ENCODE assay signal across 13 cellular contexts in the genomic region with DNA sequence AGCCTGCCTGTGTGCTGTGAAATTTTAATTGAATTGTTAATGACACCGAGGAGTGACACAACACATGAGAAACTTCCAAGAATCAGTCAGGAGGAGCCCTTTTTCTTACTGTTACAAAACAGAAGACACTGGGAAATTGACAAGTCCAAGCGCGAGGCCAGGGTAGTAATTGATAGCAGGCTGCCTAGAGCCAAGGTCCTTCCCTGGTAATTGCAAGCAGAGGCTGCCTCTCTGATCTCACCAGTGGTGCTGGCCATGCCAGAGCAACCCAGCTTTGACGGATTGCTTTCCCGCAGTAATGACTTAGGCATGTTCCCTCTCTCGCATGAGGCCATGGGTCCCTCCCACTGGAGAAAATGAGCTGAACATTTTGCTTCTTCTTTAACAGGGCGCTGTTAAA.
A peak's percentile ranks its signal among the peaks of the same experiment; 100 is the strongest.
DNase-seq lines count a peak whose midpoint lies in the region; ATAC-seq and TF ChIP-seq lines count a peak whose summit lies in the region.
"Had no signal": no experiment of that assay in that cellular context is flagged by ENCODE, and none has a peak within 500 bp of the region (broad histone marks: within the 10 kb centered on the region; RNA-seq: fewer than 3 reads in every experiment).

No MANE protein-coding gene starts in this region.

- no peaks in the 10 kb centered on the region for H3K27me3 Mint-ChIP-seq in activated T-cell treated with anti-CD3 and anti-CD28 coated beads, Interleukin-2, amount 50 U/mL, for 72 hours (ENCODE audit: low read depth)

- H3K4me1 Mint-ChIP-seq in activated T-cell treated with anti-CD3 and anti-CD28 coated beads, Interleukin-2, amount 50 U/mL, for 72 hours (ENCODE audit: low read depth): no peaks in the 10 kb centered on the region
- H3K4me1 Mint-ChIP-seq: activated T-helper 17 cell treated with anti-CD3 and anti-CD28 coated beads, Interleukin-2, amount 50 U/mL, for 72 hours had no signal

- no peaks in the 10 kb centered on the region for H3K9me3 Mint-ChIP-seq in activated T-cell treated with anti-CD3 and anti-CD28 coated beads, Interleukin-2, amount 50 U/mL, for 72 hours
- H3K9me3 Mint-ChIP-seq: activated T-helper 17 cell treated with anti-CD3 and anti-CD28 coated beads, Interleukin-2, amount 50 U/mL, for 72 hours had no signal

- peak; percentile 74 for DNase-seq in GM03348 (ENCODE audit: low spot score)
- DNase-seq in astrocyte of the spinal cord (ENCODE audit: low read depth, low spot score): peak; percentile 56
- DNase-seq in islet precursor cell: peak; percentile 92
- peak; percentile 20 to 65 for DNase-seq in gastrocnemius medialis
- no peak for DNase-seq in activated T-cell treated with anti-CD3 and anti-CD28 coated beads, Interleukin-2, amount 50 U/mL, for 72 hours
- DNase-seq in DMS 273 (lab: John Stamatoyannopoulos, UW; ENCODE audit: unreplicated experiment): no peak
- no peak for DNase-seq in GM20000 (ENCODE audit: low spot score)
- no peak for DNase-seq in NCI-H1092 (lab: John Stamatoyannopoulos, UW)
- DNase-seq: activated CD4-positive, CD25-positive, alpha-beta regulatory T cell; NCI-H1930; occipital lobe had no signal

- peaks cover 0 to 19% of the 10 kb centered on the region in 2 donors for H3K4me1 ChIP-seq in gastrocnemius medialis

- no peak overlapping the region for H3K4me3 Mint-ChIP-seq in activated T-cell treated with anti-CD3 and anti-CD28 coated beads, Interleukin-2, amount 50 U/mL, for 72 hours
- H3K4me3 Mint-ChIP-seq: activated T-helper 17 cell treated with anti-CD3 and anti-CD28 coated beads, Interleukin-2, amount 50 U/mL, for 72 hours had no signal

- intact Hi-C loops in gastrocnemius medialis (cut with DNase I; ENCODE audit: low total_unique reads): no loop called here

- H3K4me3 ChIP-seq in astrocyte of the spinal cord (ENCODE audit: low read depth, low read length) (no peak overlapping the region), gastrocnemius medialis (no peak overlapping the region)
- H3K4me3 ChIP-seq: coronary artery had no signal

- H3K36me3 Mint-ChIP-seq in activated T-cell treated with anti-CD3 and anti-CD28 coated beads, Interleukin-2, amount 50 U/mL, for 72 hours (ENCODE audit: insufficient read depth in 2 of 2): no peaks in the 10 kb centered on the region

- in situ Hi-C loops in astrocyte of the spinal cord (cut with HindIII; ENCODE audit: low sequenced_read_pairs): no loop called here
- in situ Hi-C loops in gastrocnemius medialis (cut with MboI; ENCODE audit: low sequenced_read_pairs in 4 of 4): no loop called here

- no peak overlapping the region for H3K27ac Mint-ChIP-seq in activated T-cell treated with anti-CD3 and anti-CD28 coated beads, Interleukin-2, amount 50 U/mL, for 72 hours
- H3K27ac Mint-ChIP-seq: activated T-helper 17 cell treated with anti-CD3 and anti-CD28 coated beads, Interleukin-2, amount 50 U/mL, for 72 hours had no signal

- H3K27me3 ChIP-seq in gastrocnemius medialis: peaks cover 0 to 3% (median 0%) of the 10 kb centered on the region in 3 donors

- TF ChIP-seq POLR2A in gastrocnemius medialis (IDR thresholded peaks at IDR 0.05): no peak

- no peak overlapping the region for H3K27ac ChIP-seq in gastrocnemius medialis
- H3K27ac ChIP-seq: coronary artery had no signal

- no peaks in the 10 kb centered on the region for H3K36me3 ChIP-seq in gastrocnemius medialis

- peak; percentile 54 to 75 for ATAC-seq in gastrocnemius medialis
- ATAC-seq in activated T-cell treated with anti-CD3 and anti-CD28 coated beads, Interleukin-2, amount 50 U/mL, for 72 hours (replicated peaks in 1 of 2): no peak
- ATAC-seq: activated T-helper 17 cell treated with anti-CD3 and anti-CD28 coated beads, Interleukin-2, amount 50 U/mL, for 72 hours had no signal

- no peak for TF ChIP-seq CTCF in astrocyte of the spinal cord (IDR thresholded peaks at IDR 0.05; ENCODE audit: low read depth, low read length)
- TF ChIP-seq CTCF in gastrocnemius medialis (IDR thresholded peaks at IDR 0.05 in 4 of 5, conservative IDR thresholded peaks at IDR 0.05 in 1 of 5): no peak
- no peak for TF ChIP-seq CTCF in GM20000 (IDR thresholded peaks at IDR 0.05; ENCODE audit: extremely low read depth, missing control alignments)

- H3K9me3 ChIP-seq in gastrocnemius medialis: no peaks in the 10 kb centered on the region

Comparison
In these comparisons a context has a peak if more than half of its experiments do, and no peak if none do; other contexts are left out.
1. DNase-seq: peak in GM03348 (single experiment), astrocyte of the spinal cord (single experiment), islet precursor cell (single experiment) and gastrocnemius medialis (2 of 2); none in activated T-cell treated with anti-CD3 and anti-CD28 coated beads, Interleukin-2, amount 50 U/mL, for 72 hours (0 of 2), DMS 273 (single experiment), GM20000 (single experiment) and NCI-H1092 (single experiment).
2. ATAC-seq: peak in gastrocnemius medialis (2 of 2); none in activated T-cell treated with anti-CD3 and anti-CD28 coated beads, Interleukin-2, amount 50 U/mL, for 72 hours (0 of 2).